In genomic region chr16:86015606-86016005, GRCh38 we compare ENCODE assay signal across 15 cellular contexts.
A peak's percentile ranks its signal among the peaks of the same experiment; 100 is the strongest.
DNase-seq lines count a peak whose midpoint lies in the region; ATAC-seq and TF ChIP-seq lines count a peak whose summit lies in the region.
"Had no signal": no experiment of that assay in that cellular context is flagged by ENCODE, and none has a peak within 500 bp of the region (broad histone marks: within the 10 kb centered on the region; RNA-seq: fewer than 3 reads in every experiment).

No MANE protein-coding gene starts in this region.

- H3K4me3 ChIP-seq in coronary artery = no peak overlapping the region
- H3K4me3 ChIP-seq in suprapubic skin = no peak overlapping the region
- H3K4me3 ChIP-seq in HAP-1 = no peak overlapping the region
- H3K4me3 ChIP-seq: A549 had no signal

- no peaks in the 10 kb centered on the region for H3K36me3 ChIP-seq in suprapubic skin
- no peaks in the 10 kb centered on the region for H3K36me3 ChIP-seq in HAP-1 (replicated peaks)
- H3K36me3 ChIP-seq: BE2C had no signal

- no peak for TF ChIP-seq POLR2A in suprapubic skin (IDR thresholded peaks at IDR 0.05)

- H3K27me3 ChIP-seq in suprapubic skin (peaks cover 14% of the 10 kb centered on the region), HAP-1 (ENCODE audit: low read depth) (no peaks in the 10 kb centered on the region)

- peak; percentile 5 for DNase-seq in activated naive CD8-positive, alpha-beta T cell treated with anti-CD3 and anti-CD28 coated beads, Interleukin-2, amount 10 ng/mL, durations not matched to agents 7 days and 5 days
- DNase-seq in activated naive CD8-positive, alpha-beta T cell treated with anti-CD3 and anti-CD28 coated beads, Interleukin-2, amount 50 U/mL, for 24 hours = no peak
- DNase-seq in coronary artery (ENCODE audit: low spot score) (peak; percentile 24), memory B cell (ENCODE audit: low spot score in 2 of 2) (no peak), suprapubic skin (ENCODE audit: low spot score in 2 of 2) (peak; percentile 28 to 38), NCI-H146 treated with DMSO at 0.1 percent for 48 hours (lab: John Stamatoyannopoulos, UW; ENCODE audit: unreplicated experiment) (no peak), Right ventricle myocardium superior (no peak), HAP-1 (ENCODE audit: low spot score in 2 of 2) (no peak)
- DNase-seq: NCI-H1436 treated with DMSO at 0.1 percent for 48 hours, NCI-H2029, NCI-H510A had no signal

- H3K4me1 Mint-ChIP-seq in activated naive CD8-positive, alpha-beta T cell treated with anti-CD3 and anti-CD28 coated beads, Interleukin-2, amount 10 ng/mL, durations not matched to agents 7 days and 5 days = peaks cover 17% of the 10 kb centered on the region
- peaks cover 38% of the 10 kb centered on the region for H3K4me1 Mint-ChIP-seq in activated naive CD8-positive, alpha-beta T cell treated with anti-CD3 and anti-CD28 coated beads, Interleukin-2, amount 50 U/mL, for 24 hours
- peaks cover 36% of the 10 kb centered on the region for H3K4me1 Mint-ChIP-seq in memory B cell
- H3K4me1 Mint-ChIP-seq: CD4-positive, CD25-positive, alpha-beta regulatory T cell had no signal

- H3K4me1 ChIP-seq in suprapubic skin (peaks cover 8% of the 10 kb centered on the region), HAP-1 (no peaks in the 10 kb centered on the region)
- H3K4me1 ChIP-seq: A549, BE2C had no signal

- H3K4me3 Mint-ChIP-seq in activated naive CD8-positive, alpha-beta T cell treated with anti-CD3 and anti-CD28 coated beads, Interleukin-2, amount 10 ng/mL, durations not matched to agents 7 days and 5 days = no peak overlapping the region
- H3K4me3 Mint-ChIP-seq in activated naive CD8-positive, alpha-beta T cell treated with anti-CD3 and anti-CD28 coated beads, Interleukin-2, amount 50 U/mL, for 24 hours = no peak overlapping the region
- no peak overlapping the region for H3K4me3 Mint-ChIP-seq in memory B cell
- H3K4me3 Mint-ChIP-seq: CD4-positive, CD25-positive, alpha-beta regulatory T cell; HFFc6 had no signal

- peaks cover 4% of the 10 kb centered on the region for H3K36me3 Mint-ChIP-seq in activated naive CD8-positive, alpha-beta T cell treated with anti-CD3 and anti-CD28 coated beads, Interleukin-2, amount 10 ng/mL, durations not matched to agents 7 days and 5 days
- H3K36me3 Mint-ChIP-seq in activated naive CD8-positive, alpha-beta T cell treated with anti-CD3 and anti-CD28 coated beads, Interleukin-2, amount 50 U/mL, for 24 hours (ENCODE audit: low read depth) = peaks cover 10% of the 10 kb centered on the region
- peaks cover 6% of the 10 kb centered on the region for H3K36me3 Mint-ChIP-seq in memory B cell
- H3K36me3 Mint-ChIP-seq: CD4-positive, CD25-positive, alpha-beta regulatory T cell had no signal

- H3K27ac ChIP-seq in coronary artery (no peak overlapping the region), suprapubic skin (no peak overlapping the region)
- H3K27ac ChIP-seq: A549 had no signal

- intact Hi-C loops in Right ventricle myocardium superior (cut with DNase I) = loop anchor here (2.0 to 10.0 kb wide), 2 partner anchors 59 to 195 kb away; no protein-coding TSS in a partner anchor

- TF ChIP-seq EP300 in suprapubic skin (IDR thresholded peaks at IDR 0.05) = no peak

- POLR2A ChIA-PET in activated naive CD8-positive, alpha-beta T cell treated with anti-CD3 and anti-CD28 coated beads, Interleukin-2, amount 10 ng/mL, durations not matched to agents 7 days and 5 days (lab: Charles Lee) = interaction anchor here (2.9 kb wide), 1 partner anchor 194 kb away, joined by 12 read pairs; no protein-coding TSS in a partner anchor

- peaks cover 8% of the 10 kb centered on the region for H3K9me3 ChIP-seq in suprapubic skin
- 0 out of 2 replicates have a peak, but pooled peaks cover 3% of the 10 kb centered on the region for H3K9me3 ChIP-seq in HAP-1
- H3K9me3 ChIP-seq: BE2C had no signal

- peaks cover 6% of the 10 kb centered on the region for H3K9me3 Mint-ChIP-seq in activated naive CD8-positive, alpha-beta T cell treated with anti-CD3 and anti-CD28 coated beads, Interleukin-2, amount 10 ng/mL, durations not matched to agents 7 days and 5 days
- H3K9me3 Mint-ChIP-seq in activated naive CD8-positive, alpha-beta T cell treated with anti-CD3 and anti-CD28 coated beads, Interleukin-2, amount 50 U/mL, for 24 hours = peaks cover 19% of the 10 kb centered on the region
- peaks cover 9% of the 10 kb centered on the region for H3K9me3 Mint-ChIP-seq in memory B cell

- no peak overlapping the region for H3K27ac Mint-ChIP-seq in activated naive CD8-positive, alpha-beta T cell treated with anti-CD3 and anti-CD28 coated beads, Interleukin-2, amount 10 ng/mL, durations not matched to agents 7 days and 5 days
- no peak overlapping the region for H3K27ac Mint-ChIP-seq in activated naive CD8-positive, alpha-beta T cell treated with anti-CD3 and anti-CD28 coated beads, Interleukin-2, amount 50 U/mL, for 24 hours
- peak overlapping the region; percentile 9 for H3K27ac Mint-ChIP-seq in memory B cell
- H3K27ac Mint-ChIP-seq: HFFc6 had no signal

- in situ Hi-C loops in HAP-1 (cut with MboI; ENCODE audit: low sequenced_read_pairs) = loop anchor here (10.0 kb wide), 1 partner anchor 191 kb away; no protein-coding TSS in a partner anchor

- peaks cover 33% of the 10 kb centered on the region for H3K27me3 Mint-ChIP-seq in activated naive CD8-positive, alpha-beta T cell treated with anti-CD3 and anti-CD28 coated beads, Interleukin-2, amount 10 ng/mL, durations not matched to agents 7 days and 5 days
- H3K27me3 Mint-ChIP-seq in activated naive CD8-positive, alpha-beta T cell treated with anti-CD3 and anti-CD28 coated beads, Interleukin-2, amount 50 U/mL, for 24 hours = peaks cover 34% of the 10 kb centered on the region
- peaks cover 5% of the 10 kb centered on the region for H3K27me3 Mint-ChIP-seq in memory B cell

- no peak for TF ChIP-seq CTCF in coronary artery (IDR thresholded peaks at IDR 0.05)
- TF ChIP-seq CTCF in suprapubic skin (IDR thresholded peaks at IDR 0.05) = no peak

- no peak for ATAC-seq in activated naive CD8-positive, alpha-beta T cell treated with anti-CD3 and anti-CD28 coated beads, Interleukin-2, amount 10 ng/mL, durations not matched to agents 7 days and 5 days (ENCODE audit: low read depth)
- ATAC-seq in activated naive CD8-positive, alpha-beta T cell treated with anti-CD3 and anti-CD28 coated beads, Interleukin-2, amount 50 U/mL, for 24 hours = no peak
- no peak for ATAC-seq in memory B cell (ENCODE audit: low read depth)
- no peak for ATAC-seq in Right ventricle myocardium superior (ENCODE audit: poor library complexity)

- 78% methylated on average over 6 of the region's 6 CpGs for whole genome bisulfite sequencing in suprapubic skin

Comparison
In these comparisons a context has a peak if more than half of its experiments do, and no peak if none do; other contexts are left out.
1. DNase-seq: peak in activated naive CD8-positive, alpha-beta T cell treated with anti-CD3 and anti-CD28 coated beads, Interleukin-2, amount 10 ng/mL, durations not matched to agents 7 days and 5 days (single experiment), coronary artery (single experiment) and suprapubic skin (2 of 2); none in activated naive CD8-positive, alpha-beta T cell treated with anti-CD3 and anti-CD28 coated beads, Interleukin-2, amount 50 U/mL, for 24 hours (single experiment), memory B cell (0 of 2), NCI-H146 treated with DMSO at 0.1 percent for 48 hours (single experiment), Right ventricle myocardium superior (single experiment) and HAP-1 (0 of 2).